In genomic region chr20:35644806-35645205, GRCh38 we compare ENCODE assay signal across 15 cellular contexts. TPM values are rescaled to one million over a fixed set of nuclear protein-coding genes. Genes with fewer than 3 reads are reported as not detected.
A peak's percentile ranks its signal among the peaks of the same experiment; 100 is the strongest.
DNase-seq lines count a peak whose midpoint lies in the region; ATAC-seq and TF ChIP-seq lines count a peak whose summit lies in the region.
"Had no signal": no experiment of that assay in that cellular context is flagged by ENCODE, and none has a peak within 500 bp of the region (broad histone marks: within the 10 kb centered on the region; RNA-seq: fewer than 3 reads in every experiment).

No MANE protein-coding gene starts in this region.

- peak overlapping the region; percentile 47 for H3K27ac Mint-ChIP-seq in activated T-cell treated with anti-CD3 and anti-CD28 coated beads, Interleukin-2, amount 50 U/mL, for 72 hours
- H3K27ac Mint-ChIP-seq in activated CD4-positive, alpha-beta memory T cell treated with anti-CD3 and anti-CD28 coated beads for 36 hours = peak overlapping the region; percentile 9
- peak overlapping the region; percentile 51 to 86 for H3K27ac Mint-ChIP-seq in effector memory CD8-positive, alpha-beta T cell
- H3K27ac Mint-ChIP-seq in nephron progenitor cell = peak overlapping the region; percentile 14

- intact Hi-C loops in activated CD4-positive, alpha-beta memory T cell treated with anti-CD3 and anti-CD28 coated beads for 36 hours (cut with micrococcal nuclease) = no loop called here

- peaks cover 89% of the 10 kb centered on the region for H3K4me1 Mint-ChIP-seq in activated T-cell treated with anti-CD3 and anti-CD28 coated beads, Interleukin-2, amount 50 U/mL, for 72 hours (ENCODE audit: low read depth)
- peaks cover 75% of the 10 kb centered on the region for H3K4me1 Mint-ChIP-seq in activated CD4-positive, alpha-beta memory T cell treated with anti-CD3 and anti-CD28 coated beads for 36 hours (ENCODE audit: low read depth)
- H3K4me1 Mint-ChIP-seq in effector memory CD8-positive, alpha-beta T cell (ENCODE audit: low read depth in 2 of 2) = peaks cover 66 to 85% of the 10 kb centered on the region in 2 donors
- peaks cover 13% of the 10 kb centered on the region for H3K4me1 Mint-ChIP-seq in nephron progenitor cell

- H3K9me3 Mint-ChIP-seq in activated T-cell treated with anti-CD3 and anti-CD28 coated beads, Interleukin-2, amount 50 U/mL, for 72 hours = no peaks in the 10 kb centered on the region
- no peaks in the 10 kb centered on the region for H3K9me3 Mint-ChIP-seq in activated CD4-positive, alpha-beta memory T cell treated with anti-CD3 and anti-CD28 coated beads for 36 hours
- no peaks in the 10 kb centered on the region for H3K9me3 Mint-ChIP-seq in effector memory CD8-positive, alpha-beta T cell
- H3K9me3 Mint-ChIP-seq in nephron progenitor cell = no peaks in the 10 kb centered on the region

- DNase-seq in activated T-cell treated with anti-CD3 and anti-CD28 coated beads, Interleukin-2, amount 50 U/mL, for 72 hours = no peak
- no peak for DNase-seq in activated T-cell treated with anti-CD3 and anti-CD28 coated beads, Interleukin-2, amount 50 U/mL, for 48 hours
- no peak for DNase-seq in activated CD4-positive, alpha-beta memory T cell treated with anti-CD3 and anti-CD28 coated beads for 36 hours
- no peak for DNase-seq in effector memory CD8-positive, alpha-beta T cell
- DNase-seq in nephron progenitor cell (no peak), nucleus accumbens (lab: John Stamatoyannopoulos, UW) (no peak)
- DNase-seq: C1 segment of cervical spinal cord, DMS79, NCI-H1436 treated with DMSO at 0.1 percent for 48 hours, NCI-H2081, NCI-H524, RPMI8226 had no signal

- CTCF ChIA-PET in activated CD4-positive, alpha-beta memory T cell treated with anti-CD3 and anti-CD28 coated beads for 36 hours (lab: Charles Lee) = interaction anchor here (1.1 kb wide), 1 partner anchor 26 kb away, joined by 3 read pairs; no protein-coding TSS in a partner anchor

- no peak for TF ChIP-seq CTCF in nephron progenitor cell (IDR thresholded peaks at IDR 0.05)

- H3K27me3 Mint-ChIP-seq in activated T-cell treated with anti-CD3 and anti-CD28 coated beads, Interleukin-2, amount 50 U/mL, for 72 hours (ENCODE audit: low read depth) = no peaks in the 10 kb centered on the region
- no peaks in the 10 kb centered on the region for H3K27me3 Mint-ChIP-seq in activated CD4-positive, alpha-beta memory T cell treated with anti-CD3 and anti-CD28 coated beads for 36 hours
- H3K27me3 Mint-ChIP-seq in effector memory CD8-positive, alpha-beta T cell = no peaks in the 10 kb centered on the region
- no peaks in the 10 kb centered on the region for H3K27me3 Mint-ChIP-seq in nephron progenitor cell (ENCODE audit: low read depth, poor library complexity)

- peaks cover 0 to 16% of the 10 kb centered on the region in 2 donors for H3K36me3 Mint-ChIP-seq in activated T-cell treated with anti-CD3 and anti-CD28 coated beads, Interleukin-2, amount 50 U/mL, for 72 hours (ENCODE audit: insufficient read depth in 2 of 2)
- H3K36me3 Mint-ChIP-seq in activated CD4-positive, alpha-beta memory T cell treated with anti-CD3 and anti-CD28 coated beads for 36 hours = peaks cover 10% of the 10 kb centered on the region
- H3K36me3 Mint-ChIP-seq in effector memory CD8-positive, alpha-beta T cell (ENCODE audit: insufficient read depth) = peaks cover 7% of the 10 kb centered on the region
- peaks cover 26% of the 10 kb centered on the region for H3K36me3 Mint-ChIP-seq in nephron progenitor cell (ENCODE audit: low read depth)

- POLR2A ChIA-PET in activated CD4-positive, alpha-beta memory T cell treated with anti-CD3 and anti-CD28 coated beads for 36 hours (lab: Charles Lee) = no interaction called here

- ATAC-seq in activated T-cell treated with anti-CD3 and anti-CD28 coated beads, Interleukin-2, amount 50 U/mL, for 72 hours (replicated peaks in 1 of 2) = no peak
- no peak for ATAC-seq in effector memory CD8-positive, alpha-beta T cell (replicated peaks)
- no peak for ATAC-seq in GM19467 (IDR thresholded peaks at IDR 0.05; ENCODE audit: unreplicated experiment)
- no peak for ATAC-seq in GM21717 (IDR thresholded peaks at IDR 0.05; ENCODE audit: unreplicated experiment)
- ATAC-seq: GM12878 had no signal

- no peak overlapping the region for H3K4me3 Mint-ChIP-seq in activated T-cell treated with anti-CD3 and anti-CD28 coated beads, Interleukin-2, amount 50 U/mL, for 72 hours
- H3K4me3 Mint-ChIP-seq in activated CD4-positive, alpha-beta memory T cell treated with anti-CD3 and anti-CD28 coated beads for 36 hours = no peak overlapping the region
- H3K4me3 Mint-ChIP-seq in effector memory CD8-positive, alpha-beta T cell = peak overlapping the region in 1 of 2 donors; percentile 5
- H3K4me3 Mint-ChIP-seq in nephron progenitor cell = no peak overlapping the region

RNA-seq across cellular contexts. Expression of gene CPNE1, which starts 19.9 kb away (rescaled TPM):
- total RNA-seq in activated T-cell treated with anti-CD3 and anti-CD28 coated beads, Interleukin-2, amount 50 U/mL, for 72 hours = 100 to 1,000 TPM; 459 to 512 TPM
- 100 to 1,000 TPM; 242 to 253 TPM for total RNA-seq in activated CD4-positive, alpha-beta memory T cell treated with anti-CD3 and anti-CD28 coated beads for 36 hours

RNA-seq across cellular contexts. Expression of gene RBM12, which starts 19.9 kb away (rescaled TPM):
- total RNA-seq in activated T-cell treated with anti-CD3 and anti-CD28 coated beads, Interleukin-2, amount 50 U/mL, for 72 hours = 10 to 100 TPM; 71.1 to 92.4 TPM
- 100 to 1,000 TPM; 110 to 114 TPM for total RNA-seq in activated CD4-positive, alpha-beta memory T cell treated with anti-CD3 and anti-CD28 coated beads for 36 hours

RNA-seq across cellular contexts. Expression of gene SPAG4, which starts 29.2 kb away (rescaled TPM):
- 1 to 10 TPM; 8.7 to 9.8 TPM for total RNA-seq in activated T-cell treated with anti-CD3 and anti-CD28 coated beads, Interleukin-2, amount 50 U/mL, for 72 hours
- 1 to 10 TPM; 7.5 to 9.4 TPM for total RNA-seq in activated CD4-positive, alpha-beta memory T cell treated with anti-CD3 and anti-CD28 coated beads for 36 hours

RNA-seq across cellular contexts. Expression of gene NFS1, which starts 54.3 kb away (rescaled TPM):
- total RNA-seq in activated T-cell treated with anti-CD3 and anti-CD28 coated beads, Interleukin-2, amount 50 U/mL, for 72 hours = 10 to 100 TPM; 43.3 to 46.0 TPM
- 10 to 100 TPM; 36.9 to 40.8 TPM for total RNA-seq in activated CD4-positive, alpha-beta memory T cell treated with anti-CD3 and anti-CD28 coated beads for 36 hours

RNA-seq across cellular contexts. Expression of gene ROMO1, which starts 54.4 kb away (rescaled TPM):
- 10 to 100 TPM; 51.4 to 53.8 TPM for total RNA-seq in activated T-cell treated with anti-CD3 and anti-CD28 coated beads, Interleukin-2, amount 50 U/mL, for 72 hours
- total RNA-seq in activated CD4-positive, alpha-beta memory T cell treated with anti-CD3 and anti-CD28 coated beads for 36 hours = 100 to 1,000 TPM; 141 to 142 TPM

Comparison
In these comparisons a context has a peak if more than half of its experiments do, and no peak if none do; other contexts are left out.
1. H3K27ac Mint-ChIP-seq: peak in every context shown above with its lines; median percentile 68 in effector memory CD8-positive, alpha-beta T cell; 47 in activated T-cell treated with anti-CD3 and anti-CD28 coated beads, Interleukin-2, amount 50 U/mL, for 72 hours; 14 in nephron progenitor cell; 9 in activated CD4-positive, alpha-beta memory T cell treated with anti-CD3 and anti-CD28 coated beads for 36 hours.